Comparison of ENCODE assay signal across 1 cellular context in the genomic region with DNA sequence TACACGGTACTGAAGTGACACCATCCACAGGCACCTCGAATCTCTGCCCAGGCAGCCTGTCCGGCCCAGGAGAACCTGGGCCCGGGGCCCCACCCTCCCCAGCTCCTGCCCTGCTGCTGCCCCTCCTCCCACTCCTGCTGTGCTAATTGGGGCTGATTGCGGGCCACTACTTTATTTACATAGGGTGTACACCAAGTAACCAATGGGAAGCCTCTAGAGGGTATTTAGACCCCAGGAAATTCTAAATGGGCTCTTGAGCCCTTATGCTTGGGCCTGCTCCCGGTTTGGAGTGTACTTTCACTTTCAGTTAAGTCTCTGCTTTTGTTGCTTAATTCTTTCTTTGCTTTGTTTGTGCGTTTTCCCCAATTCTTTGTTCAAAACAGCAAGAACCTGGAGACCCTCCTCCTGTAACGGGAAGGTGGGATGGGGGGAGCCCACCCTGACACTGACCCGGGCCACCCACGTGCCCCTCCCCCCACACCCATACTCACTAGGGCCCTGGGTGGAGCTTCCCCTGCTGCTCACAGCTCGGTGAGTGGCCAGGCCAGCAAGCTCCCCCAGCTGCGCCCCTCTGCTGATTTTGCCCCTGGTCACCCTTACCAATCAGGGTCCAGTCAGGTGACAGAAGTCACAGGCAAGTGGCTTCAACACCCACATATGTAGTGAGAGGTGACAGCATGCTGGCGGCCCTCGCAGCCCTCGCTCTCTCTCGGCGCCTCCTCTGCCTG.
TF ChIP-seq lines count a peak whose summit lies in the region.

No MANE protein-coding gene starts in this region.

TF ChIP-seq in IMR-90, 13 proteins besides CTCF, POLR2A, EP300 and RAD21:
- TF ChIP-seq RCOR1 (IDR thresholded peaks at IDR 0.05; ENCODE audit: insufficient replicate concordance, low read length) (no peak), RFX5 (IDR thresholded peaks at IDR 0.05; ENCODE audit: low read depth, low read length) (no peak), FOS (IDR thresholded peaks at IDR 0.05; ENCODE audit: low read depth, low read length) (no peak), MAZ (IDR thresholded peaks at IDR 0.05; ENCODE audit: borderline replicate concordance, low read depth, low read length) (no peak), CEBPB (IDR thresholded peaks at IDR 0.05; ENCODE audit: low read depth, low read length) (no peak), SMC3 (IDR thresholded peaks at IDR 0.05; ENCODE audit: low read depth, low read length) (no peak), MAFK (IDR thresholded peaks at IDR 0.05; ENCODE audit: low read depth, low read length) (no peak), USF2 (IDR thresholded peaks at IDR 0.05; ENCODE audit: low read depth, low read length) (no peak), BHLHE40 (IDR thresholded peaks at IDR 0.05; ENCODE audit: low read depth, low read length) (no peak), MXI1 (IDR thresholded peaks at IDR 0.05; ENCODE audit: borderline replicate concordance, low read depth, low read length) (no peak), NFE2L2 (IDR thresholded peaks at IDR 0.05; ENCODE audit: low read depth, low read length) (no peak), CHD1 (IDR thresholded peaks at IDR 0.05; ENCODE audit: low read depth, low read length) (no peak), ELK1 (IDR thresholded peaks at IDR 0.05; ENCODE audit: borderline replicate concordance, low read depth, low read length) (no peak)
TF ChIP-seq in IMR-90: peak in this region for 0.
